33 cellular contexts compared by ENCODE assay signal in genomic region chr1:18536356-18536755, GRCh38. TPM values are rescaled to one million over a fixed set of nuclear protein-coding genes. Genes with fewer than 3 reads are reported as not detected.
"Had no signal": no experiment of that assay in that cellular context is flagged by ENCODE, and none has a peak within 500 bp of the region (broad histone marks: within the 10 kb centered on the region; RNA-seq: fewer than 3 reads in every experiment).

No MANE protein-coding gene starts in this region.

- H3K9me3 ChIP-seq: adrenal gland, left ventricle myocardium inferior, mucosa of descending colon, right lobe of liver, stomach, tibial nerve had no signal

- H3K4me3 ChIP-seq: adrenal gland, cardiac muscle cell, heart right ventricle, left ventricle myocardium inferior, lung, mucosa of descending colon, right lobe of liver, SK-N-MC, skin epidermis, stomach, tibial nerve had no signal

- H3K36me3 ChIP-seq: adrenal gland, cardiac muscle cell, heart right ventricle, left ventricle myocardium inferior, right lobe of liver, stomach, tibial nerve had no signal

- H3K4me1 ChIP-seq: adrenal gland, foreskin keratinocyte, heart right ventricle, left ventricle myocardium inferior, right lobe of liver, tibial nerve had no signal

- DNase-seq: activated B cell treated with CpG ODN at 0.5 μM for 24 hours; activated CD4-positive, alpha-beta T cell treated with anti-CD3 and anti-CD28 coated beads, Interleukin-2, amount 50 U/mL, for 1 hour; activated CD8-positive, alpha-beta T cell treated with anti-CD3 and anti-CD28 coated beads for 36 hours; activated effector memory CD4-positive, alpha-beta T cell treated with anti-CD3 and anti-CD28 coated beads, Interleukin-2, amount 50 U/mL, for 16 hours; activated naive CD4-positive, alpha-beta T cell treated with anti-CD3 and anti-CD28 coated beads for 36 hours; activated naive CD8-positive, alpha-beta T cell treated with anti-CD3 and anti-CD28 coated beads for 36 hours; activated T-cell treated with anti-CD3 and anti-CD28 coated beads, Interleukin-2, amount 50 U/mL, for 1 hour; cortex of kidney; effector memory CD8-positive, alpha-beta T cell; foreskin keratinocyte; heart right ventricle; kidney glomerular epithelial cell; left ventricle myocardium inferior; mesendoderm; stimulated activated CD4-positive, alpha-beta T cell treated with anti-CD3 and anti-CD28 coated beads, Interleukin-4, amount 100 ng/mL, for 24 hours; T1000 had no signal

- H3K27ac ChIP-seq: adrenal gland, cardiac muscle cell, foreskin keratinocyte, heart right ventricle, left ventricle myocardium inferior, right lobe of liver, SK-N-MC, skin epidermis, stomach, tibial nerve had no signal

- H3K27me3 ChIP-seq: cardiac muscle cell, foreskin keratinocyte, right lobe of liver, tibial nerve had no signal

- ATAC-seq: activated CD8-positive, alpha-beta T cell treated with anti-CD3 and anti-CD28 coated beads for 36 hours; effector memory CD8-positive, alpha-beta T cell; esophagus mucosa; foreskin keratinocyte; heart right ventricle; stimulated activated memory B cell treated with anti-CD40 and anti-IgM and Interleukin-4, amounts not matched to agents 10 μg/mL and 1 μg/mL and 100 μg/mL, for 72 hours had no signal

RNA-seq across cellular contexts. Expression of gene KLHDC7A, which starts 55.6 kb away (rescaled TPM):
- total RNA-seq: activated B cell treated with CpG ODN at 0.5 μM for 24 hours; activated CD8-positive, alpha-beta T cell treated with anti-CD3 and anti-CD28 coated beads for 36 hours; activated naive CD4-positive, alpha-beta T cell treated with anti-CD3 and anti-CD28 coated beads for 36 hours; activated naive CD8-positive, alpha-beta T cell treated with anti-CD3 and anti-CD28 coated beads for 36 hours; activated T-helper 1 cell treated with anti-CD3 and anti-CD28 coated beads, Interleukin-12 subunit alpha, Interleukin-12 subunit beta, Interleukin-2, Interleukin-4 antibody, amounts not matched to agents 30 ng/mL and 10 ng/mL and 1 ng/mL, durations not matched to agents 14 hours and 24 hours and 36 hours; adrenal gland; aorta; cardiac muscle cell; foreskin keratinocyte; glomerular endothelial cell; left ventricle myocardium inferior; myocyte; osteoblast; temporal lobe had no signal
